ENCODE assay signal across 18 cellular contexts in genomic region chr7:68309806-68310205, GRCh38.
DNase-seq lines count a peak whose midpoint lies in the region; ATAC-seq lines count a peak whose summit lies in the region.
"Had no signal": no experiment of that assay in that cellular context is flagged by ENCODE, and none has a peak within 500 bp of the region (broad histone marks: within the 10 kb centered on the region; RNA-seq: fewer than 3 reads in every experiment).

No MANE protein-coding gene starts in this region.

- POLR2A ChIA-PET in activated CD4-positive, alpha-beta T cell treated with anti-CD3 and anti-CD28 coated beads, Interleukin-2, amount 10 ng/mL, durations not matched to agents 7 days and 5 days (lab: Charles Lee), result no interaction called here

- DNase-seq in D341Med (ENCODE audit: low spot score), result peak; percentile 44
- peak; percentile 77 for DNase-seq in NCI-H2029 treated with DMSO at 0.1 percent for 48 hours (lab: John Stamatoyannopoulos, UW)
- peak; percentile 4 for DNase-seq in RPMI7951 (ENCODE audit: low read depth)
- DNase-seq in superior temporal gyrus (ENCODE audit: extremely low spot score), result peak; percentile 19
- no peak for DNase-seq in NCI-H2081 (lab: John Stamatoyannopoulos, UW)
- no peak for DNase-seq in activated CD4-positive, alpha-beta T cell treated with anti-CD3 and anti-CD28 coated beads, Interleukin-2, amount 10 ng/mL, durations not matched to agents 7 days and 5 days
- DNase-seq: AML-193; DND-41; Karpas-422; NCI-H1092; NCI-H146; NCI-H2107; NCI-H526 treated with DMSO at 0.1 percent for 48 hours; NK-92 treated with Interleukin-12 subunit alpha and Interleukin-12 subunit beta, amount 100 ng/mL, for 24 hours; Peyer's patch; Right ventricle myocardium superior had no signal

- no peaks in the 10 kb centered on the region for H3K4me1 Mint-ChIP-seq in activated CD4-positive, alpha-beta T cell treated with anti-CD3 and anti-CD28 coated beads, Interleukin-2, amount 10 ng/mL, durations not matched to agents 7 days and 5 days

- H3K27me3 Mint-ChIP-seq in activated CD4-positive, alpha-beta T cell treated with anti-CD3 and anti-CD28 coated beads, Interleukin-2, amount 10 ng/mL, durations not matched to agents 7 days and 5 days, result no peaks in the 10 kb centered on the region
- H3K27me3 Mint-ChIP-seq: IgD-negative memory B cell had no signal

- CTCF ChIA-PET in activated CD4-positive, alpha-beta T cell treated with anti-CD3 and anti-CD28 coated beads, Interleukin-2, amount 10 ng/mL, durations not matched to agents 7 days and 5 days (lab: Charles Lee), result no interaction called here

- no peaks in the 10 kb centered on the region for H3K36me3 Mint-ChIP-seq in activated CD4-positive, alpha-beta T cell treated with anti-CD3 and anti-CD28 coated beads, Interleukin-2, amount 10 ng/mL, durations not matched to agents 7 days and 5 days (ENCODE audit: low read depth)
- H3K36me3 Mint-ChIP-seq: IgD-negative memory B cell had no signal

- no peak overlapping the region for H3K27ac Mint-ChIP-seq in activated CD4-positive, alpha-beta T cell treated with anti-CD3 and anti-CD28 coated beads, Interleukin-2, amount 10 ng/mL, durations not matched to agents 7 days and 5 days
- H3K27ac Mint-ChIP-seq: IgD-negative memory B cell had no signal

- H3K9me3 Mint-ChIP-seq in activated CD4-positive, alpha-beta T cell treated with anti-CD3 and anti-CD28 coated beads, Interleukin-2, amount 10 ng/mL, durations not matched to agents 7 days and 5 days, result peaks cover 26% of the 10 kb centered on the region

- H3K4me3 Mint-ChIP-seq in activated CD4-positive, alpha-beta T cell treated with anti-CD3 and anti-CD28 coated beads, Interleukin-2, amount 10 ng/mL, durations not matched to agents 7 days and 5 days, result no peak overlapping the region
- H3K4me3 Mint-ChIP-seq: IgD-negative memory B cell had no signal

- no peak for ATAC-seq in HG03571 (IDR thresholded peaks at IDR 0.05; ENCODE audit: unreplicated experiment)

Comparison
In these comparisons a context has a peak if more than half of its experiments do, and no peak if none do; other contexts are left out.
1. DNase-seq: peak in D341Med (single experiment), NCI-H2029 treated with DMSO at 0.1 percent for 48 hours (single experiment), RPMI7951 (single experiment) and superior temporal gyrus (single experiment); none in NCI-H2081 (0 of 2) and activated CD4-positive, alpha-beta T cell treated with anti-CD3 and anti-CD28 coated beads, Interleukin-2, amount 10 ng/mL, durations not matched to agents 7 days and 5 days (single experiment).